In genomic region chr9:136541709-136542108, GRCh38 we compare ENCODE assay signal across 2 cellular contexts.
TF ChIP-seq lines count a peak whose summit lies in the region.

No MANE protein-coding gene starts in this region.

TF ChIP-seq in liver, 16 proteins besides CTCF, POLR2A, EP300 and RAD21:
- TF ChIP-seq GABPA (IDR thresholded peaks at IDR 0.05 in 1 of 2, conservative IDR thresholded peaks at IDR 0.05 in 1 of 2) (no peak), FOXA1 (IDR thresholded peaks at IDR 0.05) (no peak), NR2F2 (IDR thresholded peaks at IDR 0.05) (no peak), TAF1 (conservative IDR thresholded peaks at IDR 0.05) (no peak), MAX (IDR thresholded peaks at IDR 0.05) (no peak), FOXA2 (IDR thresholded peaks at IDR 0.05) (no peak), JUND (IDR thresholded peaks at IDR 0.05) (no peak), EGR1 (IDR thresholded peaks at IDR 0.05; ENCODE audit: low read depth in 2 of 2) (no peak), RXRA (IDR thresholded peaks at IDR 0.05) (no peak), HNF4G (IDR thresholded peaks at IDR 0.05) (no peak), ATF3 (IDR thresholded peaks at IDR 0.05) (no peak), SP1 (IDR thresholded peaks at IDR 0.05) (no peak)

TF ChIP-seq in HepG2, 621 proteins besides CTCF, POLR2A, EP300 and RAD21:
- TF ChIP-seq ZNF883 (CRISPR knock-in tag; IDR thresholded peaks at IDR 0.05; ENCODE audit: not compliant biosample characterization) = no peak
- no peak for TF ChIP-seq ZNF343 (CRISPR knock-in tag; IDR thresholded peaks at IDR 0.05)
- TF ChIP-seq TBX3 (IDR thresholded peaks at IDR 0.05; ENCODE audit: borderline replicate concordance) = no peak
- TF ChIP-seq ZNF567 (CRISPR knock-in tag; IDR thresholded peaks at IDR 0.05; ENCODE audit: borderline replicate concordance) = no peak
- TF ChIP-seq, protein P1, sequence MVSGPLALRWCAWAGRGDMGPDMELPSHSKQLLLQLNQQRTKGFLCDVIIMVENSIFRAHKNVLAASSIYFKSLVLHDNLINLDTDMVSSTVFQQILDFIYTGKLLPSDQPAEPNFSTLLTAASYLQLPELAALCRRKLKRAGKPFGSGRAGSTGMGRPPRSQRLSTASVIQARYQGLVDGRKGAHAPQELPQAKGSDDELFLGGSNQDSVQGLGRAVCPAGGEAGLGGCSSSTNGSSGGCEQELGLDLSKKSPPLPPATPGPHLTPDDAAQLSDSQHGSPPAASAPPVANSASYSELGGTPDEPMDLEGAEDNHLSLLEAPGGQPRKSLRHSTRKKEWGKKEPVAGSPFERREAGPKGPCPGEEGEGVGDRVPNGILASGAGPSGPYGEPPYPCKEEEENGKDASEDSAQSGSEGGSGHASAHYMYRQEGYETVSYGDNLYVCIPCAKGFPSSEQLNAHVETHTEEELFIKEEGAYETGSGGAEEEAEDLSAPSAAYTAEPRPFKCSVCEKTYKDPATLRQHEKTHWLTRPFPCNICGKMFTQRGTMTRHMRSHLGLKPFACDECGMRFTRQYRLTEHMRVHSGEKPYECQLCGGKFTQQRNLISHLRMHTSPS (CRISPR knock-in tag; IDR thresholded peaks at IDR 0.05; ENCODE audit: low read depth) = no peak
- TF ChIP-seq HCFC1 (IDR thresholded peaks at IDR 0.05; ENCODE audit: low read depth, low read length) = no peak
- no peak for TF ChIP-seq ZBTB37 (CRISPR knock-in tag; IDR thresholded peaks at IDR 0.05)
- TF ChIP-seq, protein P2, sequence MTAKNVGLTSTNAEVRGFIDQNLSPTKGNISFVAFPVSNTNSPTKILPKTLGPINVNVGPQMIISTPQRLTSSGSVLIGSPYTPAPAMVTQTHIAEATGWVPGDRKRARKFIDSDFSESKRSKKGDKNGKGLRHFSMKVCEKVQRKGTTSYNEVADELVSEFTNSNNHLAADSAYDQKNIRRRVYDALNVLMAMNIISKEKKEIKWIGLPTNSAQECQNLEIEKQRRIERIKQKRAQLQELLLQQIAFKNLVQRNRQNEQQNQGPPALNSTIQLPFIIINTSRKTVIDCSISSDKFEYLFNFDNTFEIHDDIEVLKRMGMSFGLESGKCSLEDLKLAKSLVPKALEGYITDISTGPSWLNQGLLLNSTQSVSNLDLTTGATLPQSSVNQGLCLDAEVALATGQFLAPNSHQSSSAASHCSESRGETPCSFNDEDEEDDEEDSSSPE (CRISPR knock-in tag; IDR thresholded peaks at IDR 0.05) = no peak
- TF ChIP-seq ZNF563 (CRISPR knock-in tag; IDR thresholded peaks at IDR 0.05) = no peak
- TF ChIP-seq, protein P3, sequence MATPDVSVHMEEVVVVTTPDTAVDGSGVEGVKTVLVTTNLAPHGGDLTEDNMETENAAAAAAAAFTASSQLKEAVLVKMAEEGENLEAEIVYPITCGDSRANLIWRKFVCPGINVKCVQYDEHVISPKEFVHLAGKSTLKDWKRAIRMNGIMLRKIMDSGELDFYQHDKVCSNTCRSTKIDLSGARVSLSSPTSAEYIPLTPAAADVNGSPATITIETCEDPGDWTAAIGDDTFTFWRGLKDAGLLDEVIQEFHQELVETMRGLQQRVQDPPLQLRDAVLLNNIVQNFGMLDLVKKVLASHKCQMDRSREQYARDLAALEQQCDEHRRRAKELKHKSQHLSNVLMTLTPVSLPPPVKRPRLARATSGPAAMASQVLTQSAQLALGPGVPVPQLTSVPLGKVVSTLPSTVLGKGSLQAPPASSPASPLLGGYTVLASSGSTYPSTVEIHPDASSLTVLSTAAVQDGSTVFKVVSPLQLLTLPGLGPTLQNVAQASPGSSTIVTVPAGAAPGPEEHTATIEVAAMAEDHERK (CRISPR knock-in tag; IDR thresholded peaks at IDR 0.05; ENCODE audit: low read depth) = no peak
- no peak for TF ChIP-seq ZNF253 (CRISPR knock-in tag; IDR thresholded peaks at IDR 0.05; ENCODE audit: borderline replicate concordance)
- no peak for TF ChIP-seq U2AF1 (optimal IDR thresholded peaks at IDR 0.05; ENCODE audit: low read depth, low read length)
- TF ChIP-seq ZSCAN9 (CRISPR knock-in tag; IDR thresholded peaks at IDR 0.05; ENCODE audit: borderline replicate concordance) = no peak
- TF ChIP-seq HMGXB3 (CRISPR knock-in tag; IDR thresholded peaks at IDR 0.05; ENCODE audit: borderline replicate concordance) = no peak
- no peak for TF ChIP-seq ARID5B (CRISPR knock-in tag; IDR thresholded peaks at IDR 0.05)
- no peak for TF ChIP-seq HNRNPL (IDR thresholded peaks at IDR 0.05; ENCODE audit: low read depth, low read length)
- no peak for TF ChIP-seq KIAA2018 (CRISPR knock-in tag; IDR thresholded peaks at IDR 0.05; ENCODE audit: borderline replicate concordance)
